In the genomic region with DNA sequence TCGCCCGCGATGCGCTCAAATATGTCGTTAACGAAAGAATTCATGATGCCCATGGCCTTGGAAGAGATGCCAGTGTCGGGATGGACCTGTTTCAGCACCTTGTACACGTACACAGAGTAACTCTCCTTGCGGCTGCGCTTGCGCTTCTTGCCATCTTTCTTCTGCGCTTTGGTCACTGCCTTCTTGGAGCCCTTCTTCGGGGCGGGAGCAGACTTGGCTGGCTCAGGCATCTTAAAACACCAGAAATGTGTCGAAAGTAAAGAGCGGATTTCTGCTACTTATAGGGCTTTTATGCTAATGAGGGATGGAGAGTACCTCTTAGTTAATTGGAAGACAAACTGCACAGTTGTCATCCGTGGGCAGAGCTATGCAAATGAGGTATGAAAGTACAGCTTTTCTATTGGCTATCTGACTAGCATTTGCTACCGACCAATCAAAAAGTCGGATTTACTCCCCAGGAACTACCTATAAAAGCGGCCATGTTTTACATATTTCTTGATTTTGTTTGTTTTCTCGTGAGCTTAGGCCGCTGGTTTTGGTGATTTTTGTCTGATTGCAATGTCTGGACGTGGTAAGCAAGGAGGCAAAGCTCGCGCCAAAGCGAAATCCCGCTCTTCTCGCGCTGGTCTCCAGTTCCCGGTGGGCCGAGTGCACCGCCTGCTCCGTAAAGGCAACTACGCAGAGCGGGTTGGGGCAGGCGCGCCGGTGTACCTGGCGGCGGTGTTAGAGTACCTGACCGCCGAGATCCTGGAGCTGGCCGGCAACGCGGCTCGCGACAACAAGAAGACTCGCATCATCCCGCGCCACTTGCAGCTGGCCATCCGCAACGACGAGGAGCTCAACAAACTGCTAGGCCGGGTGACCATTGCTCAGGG, we compare ENCODE assay signal across 8 cellular contexts. TPM values are rescaled to one million over a fixed set of nuclear protein-coding genes. Genes with fewer than 3 reads are reported as not detected.
DNase-seq lines count a peak whose midpoint lies in the region; ATAC-seq lines count a peak whose summit lies in the region.

No MANE protein-coding gene starts in this region.

- intact Hi-C loops in left colon (cut with DNase I, micrococcal nuclease), result loop anchor here in 1 of 2 donors (5.0 to 10.0 kb wide), 2 partner anchors 33 to 71 kb away; a partner anchor contains a TSS

- H3K4me1 Mint-ChIP-seq in activated CD4-positive, alpha-beta T cell treated with anti-CD3 and anti-CD28 coated beads, Interleukin-2, amount 10 ng/mL, durations not matched to agents 7 days and 5 days, result peaks cover 42% of the 10 kb centered on the region

- H3K4me3 Mint-ChIP-seq in activated CD4-positive, alpha-beta T cell treated with anti-CD3 and anti-CD28 coated beads, Interleukin-2, amount 10 ng/mL, durations not matched to agents 7 days and 5 days, result peak overlapping the region; percentile 100

- POLR2A ChIA-PET in activated CD4-positive, alpha-beta T cell treated with anti-CD3 and anti-CD28 coated beads, Interleukin-2, amount 10 ng/mL, durations not matched to agents 7 days and 5 days (lab: Charles Lee), result interaction anchor here (0.5 to 7.2 kb wide), 53 partner anchors 9 to 1987 kb away, joined by 3 to 499 read pairs (median 6); partner anchors contain the start of gene HFE

- H3K27me3 Mint-ChIP-seq in activated CD4-positive, alpha-beta T cell treated with anti-CD3 and anti-CD28 coated beads, Interleukin-2, amount 10 ng/mL, durations not matched to agents 7 days and 5 days, result peaks cover 4% of the 10 kb centered on the region

- peak overlapping the region; percentile 99 for H3K27ac Mint-ChIP-seq in activated CD4-positive, alpha-beta T cell treated with anti-CD3 and anti-CD28 coated beads, Interleukin-2, amount 10 ng/mL, durations not matched to agents 7 days and 5 days

- DNase-seq in C1 segment of cervical spinal cord (lab: John Stamatoyannopoulos, UW) (peak in 13 of 14 donors; percentile 38 to 98 (median 86)), NCI-H526 treated with DMSO at 0.1 percent for 48 hours (lab: John Stamatoyannopoulos, UW) (peak; percentile 99), cortex of kidney (lab: John Stamatoyannopoulos, UW) (peak; percentile 18), left colon (peak; percentile 80 to 90)
- DNase-seq in activated CD4-positive, alpha-beta T cell treated with anti-CD3 and anti-CD28 coated beads, Interleukin-2, amount 10 ng/mL, durations not matched to agents 7 days and 5 days, result peak; percentile 91
- DNase-seq in stimulated activated CD4-positive, alpha-beta T cell treated with anti-CD3 and anti-CD28 coated beads, Interleukin-1b, Interleukin-23, amount 100 ng/mL, for 48 hours, result peak; percentile 90

- peak; percentile 75 for ATAC-seq in GM19351 (IDR thresholded peaks at IDR 0.05; ENCODE audit: unreplicated experiment)
- peak; percentile 68 for ATAC-seq in HG03520 (IDR thresholded peaks at IDR 0.05; ENCODE audit: unreplicated experiment)
- ATAC-seq in left colon, result peak; percentile 70

- peaks cover 44% of the 10 kb centered on the region for H3K36me3 Mint-ChIP-seq in activated CD4-positive, alpha-beta T cell treated with anti-CD3 and anti-CD28 coated beads, Interleukin-2, amount 10 ng/mL, durations not matched to agents 7 days and 5 days (ENCODE audit: low read depth)

- no peaks in the 10 kb centered on the region for H3K9me3 Mint-ChIP-seq in activated CD4-positive, alpha-beta T cell treated with anti-CD3 and anti-CD28 coated beads, Interleukin-2, amount 10 ng/mL, durations not matched to agents 7 days and 5 days

- CTCF ChIA-PET in activated CD4-positive, alpha-beta T cell treated with anti-CD3 and anti-CD28 coated beads, Interleukin-2, amount 10 ng/mL, durations not matched to agents 7 days and 5 days (lab: Charles Lee), result interaction anchor here (0.6 to 3.6 kb wide), 18 partner anchors 10 to 1488 kb away, joined by 3 to 20 read pairs (median 6); a partner anchor contains a TSS

RNA-seq across cellular contexts. Expression of gene HFE, which starts 36.7 kb away (rescaled TPM):
- total RNA-seq in activated CD4-positive, alpha-beta T cell treated with anti-CD3 and anti-CD28 coated beads, Interleukin-2, amount 10 ng/mL, durations not matched to agents 7 days and 5 days, result 1 to 10 TPM; 3.0 to 3.5 TPM
- 10 to 100 TPM in 1 of 2 donors, 1 to 10 TPM in 1; 8.2 to 12.0 TPM for total RNA-seq in left colon

Comparison
In these comparisons a context has a peak if more than half of its experiments do, and no peak if none do; other contexts are left out.
1. Peak in every context shown above with its lines: DNase-seq and ATAC-seq.
2. DNase-seq: peak in every context shown above with its lines; median percentile 99 in NCI-H526 treated with DMSO at 0.1 percent for 48 hours; 91 in activated CD4-positive, alpha-beta T cell treated with anti-CD3 and anti-CD28 coated beads, Interleukin-2, amount 10 ng/mL, durations not matched to agents 7 days and 5 days; 90 in stimulated activated CD4-positive, alpha-beta T cell treated with anti-CD3 and anti-CD28 coated beads, Interleukin-1b, Interleukin-23, amount 100 ng/mL, for 48 hours; 86 in C1 segment of cervical spinal cord; 85 in left colon; 18 in cortex of kidney.